In genomic region chr2:197073270-197073669, GRCh38 we compare ENCODE assay signal across 18 cellular contexts.
DNase-seq lines count a peak whose midpoint lies in the region; ATAC-seq, FAIRE-seq and TF ChIP-seq lines count a peak whose summit lies in the region.
"Had no signal": no experiment of that assay in that cellular context is flagged by ENCODE, and none has a peak within 500 bp of the region (broad histone marks: within the 10 kb centered on the region; RNA-seq: fewer than 3 reads in every experiment).

No MANE protein-coding gene starts in this region.

- H3K27me3 ChIP-seq in layer of hippocampus (ENCODE audit: control insufficient read depth, insufficient read depth, low read length) = no peaks in the 10 kb centered on the region
- H3K27me3 ChIP-seq: gastroesophageal sphincter, SJCRH30 had no signal

- TF ChIP-seq CTCF in kidney (IDR thresholded peaks at IDR 0.05; ENCODE audit: borderline replicate concordance, extremely low read depth, insufficient read depth) = no peak

- H3K4me1 ChIP-seq in kidney (ENCODE audit: control insufficient read depth in 1 of 2, insufficient read depth in 1 of 2, low read depth in 1 of 2, low read length in 2 of 2) = no peaks in the 10 kb centered on the region
- H3K4me1 ChIP-seq: SJCRH30 had no signal

- DNase-seq in activated naive CD8-positive, alpha-beta T cell treated with anti-CD3 and anti-CD28 coated beads, Interleukin-2, amount 50 U/mL, for 24 hours = no peak
- DNase-seq in T-cell (no peak), kidney (no peak), DMS153 (lab: John Stamatoyannopoulos, UW) (no peak), HEK293T (ENCODE audit: extremely low spot score) (no peak)
- no peak for DNase-seq in stimulated activated naive CD8-positive, alpha-beta T cell treated with anti-CD3 and anti-CD28 coated beads, Interleukin-15, amount 100 ng/mL, for 72 hours
- DNase-seq: activated CD4-positive, alpha-beta T cell treated with anti-CD3 and anti-CD28 coated beads for 4 hours; H7; lower lobe of right lung; NCI-H187 treated with DMSO at 0.1 percent for 48 hours; nephron progenitor cell; retina had no signal

- H3K4me1 Mint-ChIP-seq in activated naive CD8-positive, alpha-beta T cell (ENCODE audit: low read depth) = peaks cover 65% of the 10 kb centered on the region
- peaks cover 56% of the 10 kb centered on the region for H3K4me1 Mint-ChIP-seq in activated naive CD8-positive, alpha-beta T cell treated with anti-CD3 and anti-CD28 coated beads, Interleukin-2, amount 50 U/mL, for 24 hours
- H3K4me1 Mint-ChIP-seq in T-cell = peaks cover 59 to 69% (median 66%) of the 10 kb centered on the region in 3 donors
- H3K4me1 Mint-ChIP-seq in stimulated activated naive CD8-positive, alpha-beta T cell treated with anti-CD3 and anti-CD28 coated beads, Interleukin-15, amount 100 ng/mL, for 72 hours = peaks cover 60% of the 10 kb centered on the region
- H3K4me1 Mint-ChIP-seq: nephron progenitor cell had no signal

- ATAC-seq in activated naive CD8-positive, alpha-beta T cell treated with anti-CD3 and anti-CD28 coated beads, Interleukin-2, amount 50 U/mL, for 24 hours = no peak
- ATAC-seq in T-cell (replicated peaks in 1 of 4) = peak in 1 of 4 experiments; percentile 18
- ATAC-seq in stimulated activated naive CD8-positive, alpha-beta T cell treated with anti-CD3 and anti-CD28 coated beads, Interleukin-15, amount 100 ng/mL, for 72 hours = no peak
- ATAC-seq: gastroesophageal sphincter, lower lobe of right lung had no signal

- H3K9me3 ChIP-seq in kidney (ENCODE audit: control insufficient read depth in 1 of 2, low read length in 2 of 2) = no peaks in the 10 kb centered on the region
- H3K9me3 ChIP-seq: gastroesophageal sphincter, lower lobe of right lung, SJCRH30 had no signal

- H3K36me3 ChIP-seq in kidney (ENCODE audit: control insufficient read depth in 1 of 2, insufficient read depth in 2 of 2, low read length in 2 of 2) = peaks cover 0 to 1% of the 10 kb centered on the region in 2 donors
- H3K36me3 ChIP-seq: SJCRH30 had no signal

- H3K27me3 Mint-ChIP-seq in activated naive CD8-positive, alpha-beta T cell = no peaks in the 10 kb centered on the region
- H3K27me3 Mint-ChIP-seq in activated naive CD8-positive, alpha-beta T cell treated with anti-CD3 and anti-CD28 coated beads, Interleukin-2, amount 50 U/mL, for 24 hours = no peaks in the 10 kb centered on the region
- H3K27me3 Mint-ChIP-seq in T-cell = no peaks in the 10 kb centered on the region
- H3K27me3 Mint-ChIP-seq in stimulated activated naive CD8-positive, alpha-beta T cell treated with anti-CD3 and anti-CD28 coated beads, Interleukin-15, amount 100 ng/mL, for 72 hours = no peaks in the 10 kb centered on the region

- H3K4me3 ChIP-seq in kidney (ENCODE audit: low read length in 2 of 2) = no peak overlapping the region
- H3K4me3 ChIP-seq: gastroesophageal sphincter, lower lobe of right lung, SJCRH30 had no signal

- POLR2A ChIA-PET in T-cell (lab: Charles Lee) = interaction anchor here in 1 of 2 donors (0.5 kb wide), 1 partner anchor 358 kb away, joined by 4 read pairs; no protein-coding TSS in a partner anchor
- POLR2A ChIA-PET in HEK293T (lab: Yijun Ruan, JAX) = no interaction called here

- peaks cover 7% of the 10 kb centered on the region for H3K9me3 Mint-ChIP-seq in activated naive CD8-positive, alpha-beta T cell (ENCODE audit: low read depth)
- H3K9me3 Mint-ChIP-seq in activated naive CD8-positive, alpha-beta T cell treated with anti-CD3 and anti-CD28 coated beads, Interleukin-2, amount 50 U/mL, for 24 hours = peaks cover 15% of the 10 kb centered on the region
- peaks cover 0 to 20% (median 0%) of the 10 kb centered on the region in 3 donors for H3K9me3 Mint-ChIP-seq in T-cell
- H3K9me3 Mint-ChIP-seq in stimulated activated naive CD8-positive, alpha-beta T cell treated with anti-CD3 and anti-CD28 coated beads, Interleukin-15, amount 100 ng/mL, for 72 hours = peaks cover 7 to 11% of the 10 kb centered on the region in 2 donors
- H3K9me3 Mint-ChIP-seq: nephron progenitor cell had no signal

- FAIRE-seq in kidney (lab: Jason Lieb, UNC) = no peak
- FAIRE-seq: D721Med had no signal

- CTCF ChIA-PET in T-cell (lab: Charles Lee) (no interaction called here), HEK293T (lab: Yijun Ruan, JAX) (no interaction called here)

- H3K36me3 Mint-ChIP-seq in activated naive CD8-positive, alpha-beta T cell = peaks cover 60% of the 10 kb centered on the region
- peaks cover 75% of the 10 kb centered on the region for H3K36me3 Mint-ChIP-seq in activated naive CD8-positive, alpha-beta T cell treated with anti-CD3 and anti-CD28 coated beads, Interleukin-2, amount 50 U/mL, for 24 hours (ENCODE audit: low read depth)
- peaks cover 92% of the 10 kb centered on the region for H3K36me3 Mint-ChIP-seq in T-cell

- peak overlapping the region; percentile 91 for H3K27ac ChIP-seq in layer of hippocampus (ENCODE audit: low read depth, low read length)
- H3K27ac ChIP-seq in kidney (ENCODE audit: low read depth in 2 of 2, low read length in 2 of 2) = no peak overlapping the region
- H3K27ac ChIP-seq: lower lobe of right lung, SJCRH30 had no signal

- H3K9ac ChIP-seq in kidney (ENCODE audit: low read length in 2 of 2) = no peak overlapping the region

- no peak overlapping the region for H3K4me3 Mint-ChIP-seq in activated naive CD8-positive, alpha-beta T cell
- no peak overlapping the region for H3K4me3 Mint-ChIP-seq in activated naive CD8-positive, alpha-beta T cell treated with anti-CD3 and anti-CD28 coated beads, Interleukin-2, amount 50 U/mL, for 24 hours
- peak overlapping the region in 1 of 3 donors; percentile 19 for H3K4me3 Mint-ChIP-seq in T-cell
- H3K4me3 Mint-ChIP-seq in stimulated activated naive CD8-positive, alpha-beta T cell treated with anti-CD3 and anti-CD28 coated beads, Interleukin-15, amount 100 ng/mL, for 72 hours = no peak overlapping the region
- H3K4me3 Mint-ChIP-seq: activated T-helper 1 cell treated with anti-CD3 and anti-CD28 coated beads, Interleukin-12 subunit alpha, Interleukin-12 subunit beta, Interleukin-2, Interleukin-4 antibody, amounts not matched to agents 30 ng/mL and 10 ng/mL and 1 ng/mL, durations not matched to agents 14 hours and 24 hours and 36 hours; nephron progenitor cell had no signal

- peak overlapping the region; percentile 88 for H3K27ac Mint-ChIP-seq in activated naive CD8-positive, alpha-beta T cell
- no peak overlapping the region for H3K27ac Mint-ChIP-seq in activated naive CD8-positive, alpha-beta T cell treated with anti-CD3 and anti-CD28 coated beads, Interleukin-2, amount 50 U/mL, for 24 hours
- peak overlapping the region; percentile 83 to 84 for H3K27ac Mint-ChIP-seq in T-cell
- H3K27ac Mint-ChIP-seq in stimulated activated naive CD8-positive, alpha-beta T cell treated with anti-CD3 and anti-CD28 coated beads, Interleukin-15, amount 100 ng/mL, for 72 hours = peak overlapping the region; percentile 69 to 90
- H3K27ac Mint-ChIP-seq: nephron progenitor cell had no signal

- intact Hi-C loops in kidney (cut with DNase I) = no loop called here

TF ChIP-seq in HEK293T, 16 proteins besides CTCF, POLR2A, EP300 and RAD21:
- TF ChIP-seq FOXM1 (IDR thresholded peaks at IDR 0.05; ENCODE audit: borderline replicate concordance) (no peak), CTBP1 (IDR thresholded peaks at IDR 0.05; ENCODE audit: borderline replicate concordance) (no peak), BHLHE40 (IDR thresholded peaks at IDR 0.05; ENCODE audit: borderline replicate concordance) (no peak), PKNOX1 (IDR thresholded peaks at IDR 0.05) (no peak), TARDBP (IDR thresholded peaks at IDR 0.05) (no peak), NFRKB (IDR thresholded peaks at IDR 0.05) (no peak), HDGF (IDR thresholded peaks at IDR 0.05; ENCODE audit: borderline replicate concordance) (no peak)
TF ChIP-seq in HEK293T: peak in this region for 0.
